ENCODE assay signal across 14 cellular contexts in the genomic region with DNA sequence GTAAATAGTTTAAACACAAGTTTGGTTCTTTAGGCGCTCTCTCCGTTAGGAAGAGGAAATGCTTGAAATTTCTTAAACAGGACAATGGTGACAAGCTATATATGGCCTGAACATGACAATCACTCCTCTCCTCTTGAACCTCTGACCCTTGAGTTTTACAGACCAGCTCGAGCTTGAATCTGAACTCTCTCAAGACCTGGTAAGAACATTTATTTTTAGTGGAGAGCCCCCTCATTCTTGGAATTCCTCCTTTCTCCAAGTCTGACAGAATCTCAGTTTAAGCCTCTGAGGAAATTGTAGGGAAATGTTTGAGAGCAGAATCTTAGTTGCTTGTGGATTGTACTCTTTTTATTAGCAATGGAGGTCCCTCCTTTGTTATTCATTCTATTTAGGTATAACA.
"Had no signal": no experiment of that assay in that cellular context is flagged by ENCODE, and none has a peak within 500 bp of the region (broad histone marks: within the 10 kb centered on the region; RNA-seq: fewer than 3 reads in every experiment).

No MANE protein-coding gene starts in this region.

- DNase-seq: activated CD4-positive, CD25-positive, alpha-beta regulatory T cell; activated naive CD4-positive, alpha-beta T cell treated with anti-CD3 and anti-CD28 coated beads, Interleukin-2, amount 50 U/mL, for 16 hours; adrenal gland; heart left ventricle; islet precursor cell; left ventricle myocardium inferior; naive thymus-derived CD4-positive, alpha-beta T cell; occipital lobe; stimulated activated CD4-positive, alpha-beta T cell treated with anti-CD3 and anti-CD28 coated beads, Interleukin-15, amount 100 ng/mL, for 24 hours; stomach had no signal

- H3K4me3 Mint-ChIP-seq: naive thymus-derived CD4-positive, alpha-beta T cell; T-helper 1 cell treated with Interleukin-12 subunit alpha and Interleukin-12 subunit beta and Interleukin-4 antibody, amounts not matched to agents 30 μg/mL and 1 μg/mL, for 36 hours had no signal

- H3K27me3 ChIP-seq: adrenal gland, breast epithelium, heart left ventricle, stomach had no signal

- H3K36me3 ChIP-seq: adrenal gland, breast epithelium, heart left ventricle, left ventricle myocardium inferior, stomach, thoracic aorta had no signal

- H3K27ac Mint-ChIP-seq: activated T-helper 2 cell treated with anti-CD3 and anti-CD28 coated beads, Interferon-gamma antibody, Interleukin-2, Interleukin-4, amounts not matched to agents 10 μg/mL and 5 μg/mL and 100 μg/mL, durations not matched to agents 14 hours and 24 hours and 36 hours; naive thymus-derived CD4-positive, alpha-beta T cell; T-helper 1 cell treated with Interleukin-12 subunit alpha and Interleukin-12 subunit beta and Interleukin-4 antibody, amounts not matched to agents 30 μg/mL and 1 μg/mL, for 36 hours had no signal

- H3K9me3 Mint-ChIP-seq: activated T-helper 2 cell treated with anti-CD3 and anti-CD28 coated beads, Interferon-gamma antibody, Interleukin-2, Interleukin-4, amounts not matched to agents 10 μg/mL and 5 μg/mL and 100 μg/mL, durations not matched to agents 14 hours and 24 hours and 36 hours; T-helper 1 cell treated with Interleukin-12 subunit alpha and Interleukin-12 subunit beta and Interleukin-4 antibody, amounts not matched to agents 30 μg/mL and 1 μg/mL, for 36 hours had no signal

- H3K4me3 ChIP-seq: adrenal gland, breast epithelium, heart left ventricle, left ventricle myocardium inferior, stomach, thoracic aorta had no signal

- H3K27ac ChIP-seq: adrenal gland, breast epithelium, left ventricle myocardium inferior, stomach, thoracic aorta had no signal

- H3K36me3 Mint-ChIP-seq: naive thymus-derived CD4-positive, alpha-beta T cell had no signal
